Comparison of ENCODE assay signal across 1 cellular context in the genomic region with DNA sequence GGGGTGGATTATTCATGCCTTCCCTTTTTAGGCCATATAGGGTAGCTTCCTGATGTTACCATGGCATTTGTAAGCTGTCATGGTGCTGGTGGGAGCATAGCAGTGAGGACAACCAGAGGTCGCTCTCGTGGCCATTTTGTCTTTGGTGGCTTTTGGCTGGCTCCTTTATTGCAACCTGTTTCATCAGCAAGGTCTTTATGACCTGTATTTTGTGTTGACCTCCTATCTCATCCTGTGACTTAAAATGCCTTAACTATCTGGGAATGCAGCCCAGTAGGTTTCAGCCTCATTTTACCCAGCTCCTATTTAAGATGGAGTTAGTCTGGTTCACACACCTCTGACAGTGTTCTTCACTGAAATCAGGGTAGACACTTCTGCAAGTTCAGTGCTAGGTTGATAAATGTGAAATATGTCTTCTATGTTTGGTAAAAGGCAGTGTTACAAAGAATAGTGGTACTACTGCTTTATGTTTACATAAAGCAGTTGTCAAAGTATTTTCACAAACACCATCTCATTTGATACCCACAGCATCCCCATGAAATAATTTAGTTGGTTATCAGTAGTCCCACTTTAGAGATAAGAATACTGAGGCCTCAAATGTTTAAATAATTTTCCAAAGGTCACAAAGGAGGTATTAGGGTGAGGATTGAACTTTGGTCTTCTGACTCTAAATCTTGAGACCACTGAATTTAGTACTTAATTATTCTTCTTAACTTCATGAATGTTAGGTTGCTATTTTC.
TF ChIP-seq lines count a peak whose summit lies in the region.

No MANE protein-coding gene starts in this region.

TF ChIP-seq in K562, 482 proteins besides CTCF, POLR2A, EP300 and RAD21 (continued from another document):
- TF ChIP-seq ZNF76 (CRISPR knock-in tag; IDR thresholded peaks at IDR 0.05; ENCODE audit: borderline replicate concordance) (peak; percentile 93), ZNF589 (CRISPR knock-in tag; IDR thresholded peaks at IDR 0.05; ENCODE audit: low read depth) (peak; percentile 99), LARP7 (IDR thresholded peaks at IDR 0.05) (no peak), ZNF354B (CRISPR knock-in tag; IDR thresholded peaks at IDR 0.05) (peak; percentile 85; the same call in 1 of the 2 replicates), RBM25 (IDR thresholded peaks at IDR 0.05; ENCODE audit: low read depth, low read length, severe bottlenecking) (peak; percentile 92), NEUROD1 (IDR thresholded peaks at IDR 0.05; ENCODE audit: borderline replicate concordance, low read depth, low read length, partially characterized antibody) (no peak), CCAR2 (IDR thresholded peaks at IDR 0.05; ENCODE audit: low read depth, low read length) (no peak), FOXA3 (CRISPR knock-in tag; conservative IDR thresholded peaks at IDR 0.05 in 1 of 2, IDR thresholded peaks at IDR 0.05 in 1 of 2) (peak in 1 of 2 experiments; percentile 36; a peak in 1 of 4 replicates), NR2C2 (CRISPR knock-in tag; IDR thresholded peaks at IDR 0.05) (no peak), NR2C2 (tag; IDR thresholded peaks at IDR 0.05) (peak; percentile 70), TEAD1 (CRISPR knock-in tag; IDR thresholded peaks at IDR 0.05) (peak in 1 of 2 experiments; percentile 96; a peak in 2 of 4 replicates), GABPA (tag; conservative IDR thresholded peaks at IDR 0.05; ENCODE audit: low read depth) (no peak; the same call in 1 of the 2 replicates), SMARCA5 (IDR thresholded peaks at IDR 0.05) (no peak), TEAD4 (IDR thresholded peaks at IDR 0.05; ENCODE audit: low read length) (no peak), TEAD4 (CRISPR knock-in tag; IDR thresholded peaks at IDR 0.05; ENCODE audit: borderline replicate concordance) (no peak), NFRKB (IDR thresholded peaks at IDR 0.05; ENCODE audit: low read depth) (0 out of 2 replicates have a peak, but pooled peaks have one; percentile 50)
- TF ChIP-seq, protein P1, sequence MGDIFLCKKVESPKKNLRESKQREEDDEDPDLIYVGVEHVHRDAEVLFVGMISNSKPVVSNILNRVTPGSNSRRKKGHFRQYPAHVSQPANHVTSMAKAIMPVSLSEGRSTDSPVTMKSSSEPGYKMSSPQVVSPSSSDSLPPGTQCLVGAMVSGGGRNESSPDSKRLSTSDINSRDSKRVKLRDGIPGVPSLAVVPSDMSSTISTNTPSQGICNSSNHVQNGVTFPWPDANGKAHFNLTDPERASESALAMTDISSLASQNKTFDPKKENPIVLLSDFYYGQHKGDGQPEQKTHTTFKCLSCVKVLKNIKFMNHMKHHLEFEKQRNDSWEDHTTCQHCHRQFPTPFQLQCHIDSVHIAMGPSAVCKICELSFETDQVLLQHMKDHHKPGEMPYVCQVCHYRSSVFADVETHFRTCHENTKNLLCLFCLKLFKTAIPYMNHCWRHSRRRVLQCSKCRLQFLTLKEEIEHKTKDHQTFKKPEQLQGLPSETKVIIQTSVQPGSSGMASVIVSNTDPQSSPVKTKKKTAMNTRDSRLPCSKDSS (IDR thresholded peaks at IDR 0.05; ENCODE audit: low read depth, partially characterized antibody): no peak
- TF ChIP-seq, protein P2, sequence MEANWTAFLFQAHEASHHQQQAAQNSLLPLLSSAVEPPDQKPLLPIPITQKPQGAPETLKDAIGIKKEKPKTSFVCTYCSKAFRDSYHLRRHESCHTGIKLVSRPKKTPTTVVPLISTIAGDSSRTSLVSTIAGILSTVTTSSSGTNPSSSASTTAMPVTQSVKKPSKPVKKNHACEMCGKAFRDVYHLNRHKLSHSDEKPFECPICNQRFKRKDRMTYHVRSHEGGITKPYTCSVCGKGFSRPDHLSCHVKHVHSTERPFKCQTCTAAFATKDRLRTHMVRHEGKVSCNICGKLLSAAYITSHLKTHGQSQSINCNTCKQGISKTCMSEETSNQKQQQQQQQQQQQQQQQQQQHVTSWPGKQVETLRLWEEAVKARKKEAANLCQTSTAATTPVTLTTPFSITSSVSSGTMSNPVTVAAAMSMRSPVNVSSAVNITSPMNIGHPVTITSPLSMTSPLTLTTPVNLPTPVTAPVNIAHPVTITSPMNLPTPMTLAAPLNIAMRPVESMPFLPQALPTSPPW (CRISPR knock-in tag; IDR thresholded peaks at IDR 0.05): no peak
- TF ChIP-seq, protein P3, sequence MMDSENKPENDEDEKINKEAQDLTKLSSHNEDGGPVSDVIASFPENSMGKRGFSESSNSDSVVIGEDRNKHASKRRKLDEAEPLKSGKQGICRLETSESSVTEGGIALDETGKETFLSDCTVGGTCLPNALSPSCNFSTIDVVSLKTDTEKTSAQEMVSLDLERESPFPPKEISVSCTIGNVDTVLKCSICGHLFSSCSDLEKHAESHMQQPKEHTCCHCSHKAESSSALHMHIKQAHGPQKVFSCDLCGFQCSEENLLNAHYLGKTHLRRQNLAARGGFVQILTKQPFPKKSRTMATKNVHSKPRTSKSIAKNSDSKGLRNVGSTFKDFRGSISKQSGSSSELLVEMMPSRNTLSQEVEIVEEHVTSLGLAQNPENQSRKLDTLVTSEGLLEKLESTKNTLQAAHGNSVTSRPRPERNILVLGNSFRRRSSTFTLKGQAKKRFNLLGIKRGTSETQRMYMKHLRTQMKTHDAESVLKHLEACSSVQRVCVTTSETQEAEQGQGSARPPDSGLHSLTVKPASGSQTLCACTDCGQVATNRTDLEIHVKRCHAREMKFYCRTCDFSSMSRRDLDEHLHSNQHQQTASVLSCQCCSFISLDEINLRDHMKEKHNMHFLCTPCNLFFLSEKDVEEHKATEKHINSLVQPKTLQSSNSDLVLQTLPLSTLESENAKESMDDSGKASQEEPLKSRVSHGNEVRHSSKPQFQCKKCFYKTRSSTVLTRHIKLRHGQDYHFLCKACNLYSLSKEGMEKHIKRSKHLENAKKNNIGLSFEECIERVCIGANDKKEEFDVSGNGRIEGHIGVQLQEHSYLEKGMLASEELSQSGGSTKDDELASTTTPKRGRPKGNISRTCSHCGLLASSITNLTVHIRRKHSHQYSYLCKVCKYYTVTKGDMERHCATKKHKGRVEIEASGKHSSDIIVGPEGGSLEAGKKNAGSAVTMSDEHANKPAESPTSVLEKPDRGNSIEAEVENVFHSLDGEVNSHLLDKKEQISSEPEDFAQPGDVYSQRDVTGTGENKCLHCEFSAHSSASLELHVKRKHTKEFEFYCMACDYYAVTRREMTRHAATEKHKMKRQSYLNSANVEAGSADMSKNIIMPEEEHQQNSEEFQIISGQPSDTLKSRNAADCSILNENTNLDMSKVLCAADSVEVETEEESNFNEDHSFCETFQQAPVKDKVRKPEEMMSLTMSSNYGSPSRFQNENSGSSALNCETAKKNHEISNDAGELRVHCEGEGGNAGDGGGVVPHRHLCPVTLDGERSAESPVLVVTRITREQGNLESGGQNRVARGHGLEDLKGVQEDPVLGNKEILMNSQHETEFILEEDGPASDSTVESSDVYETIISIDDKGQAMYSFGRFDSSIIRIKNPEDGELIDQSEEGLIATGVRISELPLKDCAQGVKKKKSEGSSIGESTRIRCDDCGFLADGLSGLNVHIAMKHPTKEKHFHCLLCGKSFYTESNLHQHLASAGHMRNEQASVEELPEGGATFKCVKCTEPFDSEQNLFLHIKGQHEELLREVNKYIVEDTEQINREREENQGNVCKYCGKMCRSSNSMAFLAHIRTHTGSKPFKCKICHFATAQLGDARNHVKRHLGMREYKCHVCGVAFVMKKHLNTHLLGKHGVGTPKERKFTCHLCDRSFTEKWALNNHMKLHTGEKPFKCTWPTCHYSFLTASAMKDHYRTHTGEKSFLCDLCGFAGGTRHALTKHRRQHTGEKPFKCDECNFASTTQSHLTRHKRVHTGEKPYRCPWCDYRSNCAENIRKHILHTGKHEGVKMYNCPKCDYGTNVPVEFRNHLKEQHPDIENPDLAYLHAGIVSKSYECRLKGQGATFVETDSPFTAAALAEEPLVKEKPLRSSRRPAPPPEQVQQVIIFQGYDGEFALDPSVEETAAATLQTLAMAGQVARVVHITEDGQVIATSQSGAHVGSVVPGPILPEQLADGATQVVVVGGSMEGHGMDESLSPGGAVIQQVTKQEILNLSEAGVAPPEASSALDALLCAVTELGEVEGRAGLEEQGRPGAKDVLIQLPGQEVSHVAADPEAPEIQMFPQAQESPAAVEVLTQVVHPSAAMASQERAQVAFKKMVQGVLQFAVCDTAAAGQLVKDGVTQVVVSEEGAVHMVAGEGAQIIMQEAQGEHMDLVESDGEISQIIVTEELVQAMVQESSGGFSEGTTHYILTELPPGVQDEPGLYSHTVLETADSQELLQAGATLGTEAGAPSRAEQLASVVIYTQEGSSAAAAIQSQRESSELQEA (IDR thresholded peaks at IDR 0.05; ENCODE audit: low read depth): no peak
- TF ChIP-seq, protein P4, sequence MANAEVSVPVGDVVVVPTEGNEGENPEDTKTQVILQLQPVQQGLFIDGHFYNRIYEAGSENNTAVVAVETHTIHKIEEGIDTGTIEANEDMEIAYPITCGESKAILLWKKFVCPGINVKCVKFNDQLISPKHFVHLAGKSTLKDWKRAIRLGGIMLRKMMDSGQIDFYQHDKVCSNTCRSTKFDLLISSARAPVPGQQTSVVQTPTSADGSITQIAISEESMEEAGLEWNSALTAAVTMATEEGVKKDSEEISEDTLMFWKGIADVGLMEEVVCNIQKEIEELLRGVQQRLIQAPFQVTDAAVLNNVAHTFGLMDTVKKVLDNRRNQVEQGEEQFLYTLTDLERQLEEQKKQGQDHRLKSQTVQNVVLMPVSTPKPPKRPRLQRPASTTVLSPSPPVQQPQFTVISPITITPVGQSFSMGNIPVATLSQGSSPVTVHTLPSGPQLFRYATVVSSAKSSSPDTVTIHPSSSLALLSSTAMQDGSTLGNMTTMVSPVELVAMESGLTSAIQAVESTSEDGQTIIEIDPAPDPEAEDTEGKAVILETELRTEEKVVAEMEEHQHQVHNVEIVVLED (CRISPR knock-in tag; IDR thresholded peaks at IDR 0.05): peak; percentile 52; the same call in 1 of the 2 replicates
- TF ChIP-seq, protein P5, sequence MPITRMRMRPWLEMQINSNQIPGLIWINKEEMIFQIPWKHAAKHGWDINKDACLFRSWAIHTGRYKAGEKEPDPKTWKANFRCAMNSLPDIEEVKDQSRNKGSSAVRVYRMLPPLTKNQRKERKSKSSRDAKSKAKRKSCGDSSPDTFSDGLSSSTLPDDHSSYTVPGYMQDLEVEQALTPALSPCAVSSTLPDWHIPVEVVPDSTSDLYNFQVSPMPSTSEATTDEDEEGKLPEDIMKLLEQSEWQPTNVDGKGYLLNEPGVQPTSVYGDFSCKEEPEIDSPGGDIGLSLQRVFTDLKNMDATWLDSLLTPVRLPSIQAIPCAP (CRISPR knock-in tag; IDR thresholded peaks at IDR 0.05; ENCODE audit: borderline replicate concordance): no peak
- TF ChIP-seq, protein P6, sequence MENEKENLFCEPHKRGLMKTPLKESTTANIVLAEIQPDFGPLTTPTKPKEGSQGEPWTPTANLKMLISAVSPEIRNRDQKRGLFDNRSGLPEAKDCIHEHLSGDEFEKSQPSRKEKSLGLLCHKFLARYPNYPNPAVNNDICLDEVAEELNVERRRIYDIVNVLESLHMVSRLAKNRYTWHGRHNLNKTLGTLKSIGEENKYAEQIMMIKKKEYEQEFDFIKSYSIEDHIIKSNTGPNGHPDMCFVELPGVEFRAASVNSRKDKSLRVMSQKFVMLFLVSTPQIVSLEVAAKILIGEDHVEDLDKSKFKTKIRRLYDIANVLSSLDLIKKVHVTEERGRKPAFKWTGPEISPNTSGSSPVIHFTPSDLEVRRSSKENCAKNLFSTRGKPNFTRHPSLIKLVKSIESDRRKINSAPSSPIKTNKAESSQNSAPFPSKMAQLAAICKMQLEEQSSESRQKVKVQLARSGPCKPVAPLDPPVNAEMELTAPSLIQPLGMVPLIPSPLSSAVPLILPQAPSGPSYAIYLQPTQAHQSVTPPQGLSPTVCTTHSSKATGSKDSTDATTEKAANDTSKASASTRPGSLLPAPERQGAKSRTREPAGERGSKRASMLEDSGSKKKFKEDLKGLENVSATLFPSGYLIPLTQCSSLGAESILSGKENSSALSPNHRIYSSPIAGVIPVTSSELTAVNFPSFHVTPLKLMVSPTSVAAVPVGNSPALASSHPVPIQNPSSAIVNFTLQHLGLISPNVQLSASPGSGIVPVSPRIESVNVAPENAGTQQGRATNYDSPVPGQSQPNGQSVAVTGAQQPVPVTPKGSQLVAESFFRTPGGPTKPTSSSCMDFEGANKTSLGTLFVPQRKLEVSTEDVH (IDR thresholded peaks at IDR 0.05; ENCODE audit: low read depth, partially characterized antibody): no peak
- TF ChIP-seq, protein P7, sequence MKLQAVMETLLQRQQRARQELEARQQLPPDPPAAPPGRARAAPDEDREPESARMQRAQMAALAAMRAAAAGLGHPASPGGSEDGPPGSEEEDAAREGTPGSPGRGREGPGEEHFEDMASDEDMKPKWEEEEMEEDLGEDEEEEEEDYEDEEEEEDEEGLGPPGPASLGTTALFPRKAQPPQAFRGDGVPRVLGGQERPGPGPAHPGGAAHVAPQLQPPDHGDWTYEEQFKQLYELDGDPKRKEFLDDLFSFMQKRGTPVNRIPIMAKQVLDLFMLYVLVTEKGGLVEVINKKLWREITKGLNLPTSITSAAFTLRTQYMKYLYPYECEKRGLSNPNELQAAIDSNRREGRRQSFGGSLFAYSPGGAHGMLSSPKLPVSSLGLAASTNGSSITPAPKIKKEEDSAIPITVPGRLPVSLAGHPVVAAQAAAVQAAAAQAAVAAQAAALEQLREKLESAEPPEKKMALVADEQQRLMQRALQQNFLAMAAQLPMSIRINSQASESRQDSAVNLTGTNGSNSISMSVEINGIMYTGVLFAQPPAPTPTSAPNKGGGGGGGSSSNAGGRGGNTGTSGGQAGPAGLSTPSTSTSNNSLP (IDR thresholded peaks at IDR 0.05; ENCODE audit: borderline replicate concordance, low read depth, low read length): no peak
- TF ChIP-seq, protein P8, sequence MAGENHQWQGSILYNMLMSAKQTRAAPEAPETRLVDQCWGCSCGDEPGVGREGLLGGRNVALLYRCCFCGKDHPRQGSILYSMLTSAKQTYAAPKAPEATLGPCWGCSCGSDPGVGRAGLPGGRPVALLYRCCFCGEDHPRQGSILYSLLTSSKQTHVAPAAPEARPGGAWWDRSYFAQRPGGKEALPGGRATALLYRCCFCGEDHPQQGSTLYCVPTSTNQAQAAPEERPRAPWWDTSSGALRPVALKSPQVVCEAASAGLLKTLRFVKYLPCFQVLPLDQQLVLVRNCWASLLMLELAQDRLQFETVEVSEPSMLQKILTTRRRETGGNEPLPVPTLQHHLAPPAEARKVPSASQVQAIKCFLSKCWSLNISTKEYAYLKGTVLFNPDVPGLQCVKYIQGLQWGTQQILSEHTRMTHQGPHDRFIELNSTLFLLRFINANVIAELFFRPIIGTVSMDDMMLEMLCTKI (IDR thresholded peaks at IDR 0.05; ENCODE audit: partially characterized antibody): no peak
- TF ChIP-seq, protein P9, sequence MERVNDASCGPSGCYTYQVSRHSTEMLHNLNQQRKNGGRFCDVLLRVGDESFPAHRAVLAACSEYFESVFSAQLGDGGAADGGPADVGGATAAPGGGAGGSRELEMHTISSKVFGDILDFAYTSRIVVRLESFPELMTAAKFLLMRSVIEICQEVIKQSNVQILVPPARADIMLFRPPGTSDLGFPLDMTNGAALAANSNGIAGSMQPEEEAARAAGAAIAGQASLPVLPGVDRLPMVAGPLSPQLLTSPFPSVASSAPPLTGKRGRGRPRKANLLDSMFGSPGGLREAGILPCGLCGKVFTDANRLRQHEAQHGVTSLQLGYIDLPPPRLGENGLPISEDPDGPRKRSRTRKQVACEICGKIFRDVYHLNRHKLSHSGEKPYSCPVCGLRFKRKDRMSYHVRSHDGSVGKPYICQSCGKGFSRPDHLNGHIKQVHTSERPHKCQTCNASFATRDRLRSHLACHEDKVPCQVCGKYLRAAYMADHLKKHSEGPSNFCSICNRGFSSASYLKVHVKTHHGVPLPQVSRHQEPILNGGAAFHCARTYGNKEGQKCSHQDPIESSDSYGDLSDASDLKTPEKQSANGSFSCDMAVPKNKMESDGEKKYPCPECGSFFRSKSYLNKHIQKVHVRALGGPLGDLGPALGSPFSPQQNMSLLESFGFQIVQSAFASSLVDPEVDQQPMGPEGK (CRISPR knock-in tag; IDR thresholded peaks at IDR 0.05; ENCODE audit: borderline replicate concordance): peak; percentile 41; the same call in 1 of the 2 replicates
